ENCODE assay signal across 1 cellular context in the genomic region with DNA sequence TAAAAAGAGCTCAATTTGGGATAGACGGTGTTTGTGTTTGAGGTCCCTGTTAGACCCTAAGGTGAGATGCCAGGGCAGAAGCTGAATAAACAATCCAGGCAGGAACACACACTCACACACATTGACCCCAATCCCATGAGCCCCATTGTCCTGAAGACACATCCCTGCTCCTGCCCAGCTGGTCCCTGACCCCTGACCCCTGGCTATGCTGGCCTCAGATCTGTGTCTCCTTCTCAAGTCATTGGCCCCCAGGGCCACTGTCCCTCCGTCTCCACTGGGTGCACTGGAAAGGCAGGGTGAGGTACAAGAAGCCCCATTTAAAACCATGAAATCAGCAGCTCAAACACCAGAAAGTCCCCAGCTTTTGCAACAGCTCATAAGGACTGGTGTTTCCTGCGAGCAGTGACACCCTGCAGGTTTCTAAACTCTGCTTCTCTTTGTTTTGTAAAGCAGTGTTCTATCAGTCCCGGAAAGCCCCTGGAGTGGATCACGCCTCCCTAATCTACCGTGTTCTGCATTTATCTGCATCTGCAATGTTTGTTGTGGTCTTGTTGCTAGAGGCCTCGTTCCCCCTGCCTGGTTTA.
TF ChIP-seq lines count a peak whose summit lies in the region.

No MANE protein-coding gene starts in this region.

TF ChIP-seq in HepG2, 621 proteins besides CTCF, POLR2A, EP300 and RAD21 (continued from another document and continues in another):
- TF ChIP-seq SKIL (CRISPR knock-in tag; IDR thresholded peaks at IDR 0.05; ENCODE audit: borderline replicate concordance), result 0 out of 2 replicates have a peak, but pooled peaks have one; percentile 30
- TF ChIP-seq ZNF543 (CRISPR knock-in tag; IDR thresholded peaks at IDR 0.05), result no peak
- TF ChIP-seq LBX2 (CRISPR knock-in tag; IDR thresholded peaks at IDR 0.05; ENCODE audit: borderline replicate concordance), result no peak
- TF ChIP-seq SIX1 (CRISPR knock-in tag; IDR thresholded peaks at IDR 0.05; ENCODE audit: borderline replicate concordance), result no peak
- no peak for TF ChIP-seq TP53 (CRISPR knock-in tag; conservative IDR thresholded peaks at IDR 0.05)
- TF ChIP-seq HMG20A (CRISPR knock-in tag; IDR thresholded peaks at IDR 0.05; ENCODE audit: borderline replicate concordance), result no peak
- TF ChIP-seq SAP130 (CRISPR knock-in tag; IDR thresholded peaks at IDR 0.05; ENCODE audit: low read depth), result peak; percentile 49
- peak; percentile 28; the same call in 1 of the 2 replicates for TF ChIP-seq ZNF646 (CRISPR knock-in tag; IDR thresholded peaks at IDR 0.05)
- no peak for TF ChIP-seq LCORL (IDR thresholded peaks at IDR 0.05)
- peak; percentile 57; the same call in 1 of the 2 replicates for TF ChIP-seq LCORL (CRISPR knock-in tag; IDR thresholded peaks at IDR 0.05)
- no peak for TF ChIP-seq TMF1 (CRISPR knock-in tag; IDR thresholded peaks at IDR 0.05; ENCODE audit: low read depth)
- no peak for TF ChIP-seq AGO2 (optimal IDR thresholded peaks at IDR 0.05; ENCODE audit: low read depth, low read length)
- no peak for TF ChIP-seq MYNN (CRISPR knock-in tag; IDR thresholded peaks at IDR 0.05; ENCODE audit: low read depth)
- peak; percentile 71 to 87 for TF ChIP-seq NR2F1 (CRISPR knock-in tag; IDR thresholded peaks at IDR 0.05)
- TF ChIP-seq FUBP1 (CRISPR knock-in tag; IDR thresholded peaks at IDR 0.05; ENCODE audit: borderline replicate concordance), result no peak
- TF ChIP-seq ZNF740 (CRISPR knock-in tag; IDR thresholded peaks at IDR 0.05), result no peak
- no peak for TF ChIP-seq RFX1 (IDR thresholded peaks at IDR 0.05)
- peak; percentile 80; the same call in 1 of the 2 replicates for TF ChIP-seq SOX5 (CRISPR knock-in tag; IDR thresholded peaks at IDR 0.05; ENCODE audit: borderline replicate concordance)
- TF ChIP-seq XRCC5 (optimal IDR thresholded peaks at IDR 0.05; ENCODE audit: low read length), result peak; percentile 40
- peak; percentile 96 for TF ChIP-seq TFAP4 (IDR thresholded peaks at IDR 0.05; ENCODE audit: borderline replicate concordance, low read depth)
- no peak for TF ChIP-seq BCL6 (CRISPR knock-in tag; IDR thresholded peaks at IDR 0.05)
- TF ChIP-seq ZNF589 (CRISPR knock-in tag; conservative IDR thresholded peaks at IDR 0.05), result no peak
- no peak for TF ChIP-seq ZNF557 (CRISPR knock-in tag; IDR thresholded peaks at IDR 0.05)
- no peak for TF ChIP-seq ZNF101 (CRISPR knock-in tag; IDR thresholded peaks at IDR 0.05; ENCODE audit: borderline replicate concordance, low read depth)
- TF ChIP-seq YEATS2 (CRISPR knock-in tag; IDR thresholded peaks at IDR 0.05; ENCODE audit: borderline replicate concordance), result no peak
- TF ChIP-seq SALL2 (CRISPR knock-in tag; IDR thresholded peaks at IDR 0.05), result no peak
- no peak for TF ChIP-seq ATF7-NPFF (CRISPR knock-in tag; IDR thresholded peaks at IDR 0.05; ENCODE audit: low read depth)
- no peak for TF ChIP-seq KDM1A (CRISPR knock-in tag; IDR thresholded peaks at IDR 0.05)
- TF ChIP-seq MAFF (IDR thresholded peaks at IDR 0.05; ENCODE audit: low read depth, low read length), result no peak
- no peak for TF ChIP-seq ZMAT3 (CRISPR knock-in tag; conservative IDR thresholded peaks at IDR 0.05)
- TF ChIP-seq E2F2 (CRISPR knock-in tag; IDR thresholded peaks at IDR 0.05; ENCODE audit: borderline replicate concordance), result no peak
- TF ChIP-seq HNF4G (IDR thresholded peaks at IDR 0.05; ENCODE audit: borderline replicate concordance, low read depth, low read length), result peak; percentile 61
- no peak for TF ChIP-seq HNF4G (CRISPR knock-in tag; IDR thresholded peaks at IDR 0.05; ENCODE audit: borderline replicate concordance, low read depth)
- no peak for TF ChIP-seq CENPX (CRISPR knock-in tag; IDR thresholded peaks at IDR 0.05)
- TF ChIP-seq ZNF263 (CRISPR knock-in tag; IDR thresholded peaks at IDR 0.05), result no peak
- TF ChIP-seq ZSCAN25 (CRISPR knock-in tag; IDR thresholded peaks at IDR 0.05), result peak; percentile 66
- no peak for TF ChIP-seq ZNF724P (CRISPR knock-in tag; IDR thresholded peaks at IDR 0.05; ENCODE audit: borderline replicate concordance)
- TF ChIP-seq, protein P1, sequence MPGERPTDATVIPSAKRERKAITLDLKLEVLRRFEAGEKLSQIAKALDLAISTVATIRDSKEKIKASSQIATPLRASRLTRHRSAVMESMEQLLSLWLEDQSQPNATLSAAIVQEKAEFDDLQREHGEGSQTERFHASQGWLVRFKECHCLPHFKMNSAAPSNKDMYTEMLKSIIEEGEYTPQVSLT (CRISPR knock-in tag; IDR thresholded peaks at IDR 0.05; ENCODE audit: borderline replicate concordance, low read depth), result no peak
- TF ChIP-seq SIN3B (IDR thresholded peaks at IDR 0.05; ENCODE audit: low read length), result no peak
- TF ChIP-seq HNF4A (CRISPR knock-in tag; IDR thresholded peaks at IDR 0.05), result peak; percentile 61
- TF ChIP-seq MATR3 (CRISPR knock-in tag; IDR thresholded peaks at IDR 0.05), result no peak
- peak; percentile 36; the same call in 1 of the 2 replicates for TF ChIP-seq MYC (CRISPR knock-in tag; IDR thresholded peaks at IDR 0.05; ENCODE audit: borderline replicate concordance)
- TF ChIP-seq ZNF609 (CRISPR knock-in tag; IDR thresholded peaks at IDR 0.05; ENCODE audit: borderline replicate concordance), result peak; percentile 70; the same call in 1 of the 2 replicates
